In the genomic region with DNA sequence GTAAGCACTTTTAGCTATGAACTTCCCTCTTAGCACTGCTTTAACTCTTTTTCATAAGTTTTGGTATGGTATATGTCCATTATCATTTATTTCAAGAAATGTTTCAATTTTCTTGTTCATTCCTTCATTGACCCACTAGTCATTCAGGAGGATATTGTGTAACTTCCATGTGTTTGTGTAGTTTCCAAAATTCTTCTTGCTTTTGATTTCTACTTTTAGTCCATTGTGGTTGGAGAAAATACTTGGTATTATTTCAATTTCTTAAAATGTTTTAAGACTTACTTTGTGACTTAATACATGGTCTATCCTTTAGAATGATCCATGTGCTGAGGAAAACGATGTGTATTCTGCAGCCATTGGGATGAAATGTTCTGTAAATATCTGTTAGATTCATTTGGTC, we compare ENCODE assay signal across 19 cellular contexts.
DNase-seq lines count a peak whose midpoint lies in the region; ATAC-seq and TF ChIP-seq lines count a peak whose summit lies in the region.
"Had no signal": no experiment of that assay in that cellular context is flagged by ENCODE, and none has a peak within 500 bp of the region (broad histone marks: within the 10 kb centered on the region; RNA-seq: fewer than 3 reads in every experiment).

No MANE protein-coding gene starts in this region.

- 3 to 4% methylated on average over 1 of the region's 1 CpG for WGBS in GM23248 (ENCODE audit: low coverage in 1 of 2, low lambda C conversion rate in 2 of 2, missing lambda C conversion rate in 2 of 2), 2 experiments
- 70 to 89% (median 78%) methylated on average over 1 of the region's 1 CpG for WGBS in stomach, 5 donors

- no peak for ATAC-seq in HG03139 (IDR thresholded peaks at IDR 0.05; ENCODE audit: unreplicated experiment)
- ATAC-seq: A549 had no signal

- TF ChIP-seq POLR2A in stomach (IDR thresholded peaks at IDR 0.05): no peak

- H3K36me3 ChIP-seq in GM23248 (ENCODE audit: low read depth): no peaks in the 10 kb centered on the region
- no peaks in the 10 kb centered on the region for H3K36me3 ChIP-seq in left ventricle myocardium inferior
- no peaks in the 10 kb centered on the region for H3K36me3 ChIP-seq in stomach
- H3K36me3 ChIP-seq: BE2C, BLaER1 had no signal

- no peaks in the 10 kb centered on the region for H3K9me2 ChIP-seq in GM23248 (ENCODE audit: insufficient read depth)

- H3K9me3 ChIP-seq in GM23248 (ENCODE audit: low read depth) (no peaks in the 10 kb centered on the region), left ventricle myocardium inferior (replicated peaks) (peaks cover 35% of the 10 kb centered on the region), stomach (no peaks in the 10 kb centered on the region)
- H3K9me3 ChIP-seq: A549, BE2C, BLaER1 had no signal

- intact Hi-C loops in left ventricle myocardium inferior (cut with micrococcal nuclease) (no loop called here), stomach (cut with DNase I; ENCODE audit: low total_unique reads) (no loop called here)

- H3K4me2 ChIP-seq in GM23248 (ENCODE audit: unreplicated experiment): no peak overlapping the region
- H3K4me2 ChIP-seq: A549, BLaER1 had no signal

- H3K4me3 ChIP-seq in AG10803 (ENCODE audit: low read length) (no peak overlapping the region), GM23248 (no peak overlapping the region), left ventricle myocardium inferior (no peak overlapping the region), stomach (no peak overlapping the region)
- H3K4me3 ChIP-seq: A549, BLaER1 had no signal

- TF ChIP-seq EP300 in stomach (IDR thresholded peaks at IDR 0.05): no peak

- no peak overlapping the region for H2AFZ ChIP-seq in GM23248

- H3K9ac ChIP-seq in GM23248: no peak overlapping the region
- H3K9ac ChIP-seq: BLaER1 had no signal

- H3F3A ChIP-seq in GM23248 (ENCODE audit: insufficient read depth): no peaks in the 10 kb centered on the region

- H3K4me1 ChIP-seq in GM23248 (ENCODE audit: insufficient read depth) (no peaks in the 10 kb centered on the region), left ventricle myocardium inferior (no peaks in the 10 kb centered on the region), stomach (no peaks in the 10 kb centered on the region)
- H3K4me1 ChIP-seq: A549, BE2C, BLaER1 had no signal

- H3K27me3 ChIP-seq in GM23248 (replicated peaks; ENCODE audit: insufficient read depth): no peaks in the 10 kb centered on the region
- H3K27me3 ChIP-seq in left ventricle myocardium inferior (ENCODE audit: low read depth): no peaks in the 10 kb centered on the region
- no peaks in the 10 kb centered on the region for H3K27me3 ChIP-seq in stomach
- H3K27me3 ChIP-seq: BLaER1 had no signal

- TF ChIP-seq CTCF in AG10803 (conservative IDR thresholded peaks at IDR 0.05; ENCODE audit: low read length) (no peak), left ventricle myocardium inferior (IDR thresholded peaks at IDR 0.05; ENCODE audit: borderline replicate concordance) (no peak), stomach (IDR thresholded peaks at IDR 0.05) (no peak)

- DNase-seq in AG10803 (ENCODE audit: low read depth) (peak; percentile 18), GM23248 (peak; percentile 2), fibroblast of gingiva (ENCODE audit: low read depth) (peak; percentile 17), fibroblast of peridontal ligament (ENCODE audit: extremely low read depth) (peak; percentile 73), left ventricle myocardium inferior (no peak), stomach (no peak)
- DNase-seq in effector CD4-positive, alpha-beta T cell: no peak
- DNase-seq: BE2C; C1 segment of cervical spinal cord; CD4-positive, alpha-beta memory T cell; CD4-positive, CD25-positive, alpha-beta regulatory T cell; CD8-positive, alpha-beta memory T cell; COR-L47; DMS79 treated with DMSO at 0.1 percent for 48 hours; GF-D8 had no signal

- H3K27ac ChIP-seq in GM23248 (no peak overlapping the region), left ventricle myocardium inferior (replicated peaks) (no peak overlapping the region), stomach (no peak overlapping the region)
- H3K27ac ChIP-seq: 22Rv1, A549, BLaER1 had no signal

- H4K20me1 ChIP-seq in GM23248 (ENCODE audit: insufficient read depth): no peaks in the 10 kb centered on the region
- H4K20me1 ChIP-seq: BLaER1 had no signal

- no peaks in the 10 kb centered on the region for H3K79me2 ChIP-seq in GM23248 (ENCODE audit: insufficient read depth)

- in situ Hi-C loops in GM23248 (cut with MboI): no loop called here

Comparison
In these comparisons a context has a peak if more than half of its experiments do, and no peak if none do; other contexts are left out.
1. DNase-seq: peak in AG10803 (single experiment), GM23248 (single experiment), fibroblast of gingiva (single experiment) and fibroblast of peridontal ligament (single experiment); none in left ventricle myocardium inferior (single experiment), stomach (single experiment) and effector CD4-positive, alpha-beta T cell (single experiment).